20 cellular contexts compared by ENCODE assay signal in the genomic region with DNA sequence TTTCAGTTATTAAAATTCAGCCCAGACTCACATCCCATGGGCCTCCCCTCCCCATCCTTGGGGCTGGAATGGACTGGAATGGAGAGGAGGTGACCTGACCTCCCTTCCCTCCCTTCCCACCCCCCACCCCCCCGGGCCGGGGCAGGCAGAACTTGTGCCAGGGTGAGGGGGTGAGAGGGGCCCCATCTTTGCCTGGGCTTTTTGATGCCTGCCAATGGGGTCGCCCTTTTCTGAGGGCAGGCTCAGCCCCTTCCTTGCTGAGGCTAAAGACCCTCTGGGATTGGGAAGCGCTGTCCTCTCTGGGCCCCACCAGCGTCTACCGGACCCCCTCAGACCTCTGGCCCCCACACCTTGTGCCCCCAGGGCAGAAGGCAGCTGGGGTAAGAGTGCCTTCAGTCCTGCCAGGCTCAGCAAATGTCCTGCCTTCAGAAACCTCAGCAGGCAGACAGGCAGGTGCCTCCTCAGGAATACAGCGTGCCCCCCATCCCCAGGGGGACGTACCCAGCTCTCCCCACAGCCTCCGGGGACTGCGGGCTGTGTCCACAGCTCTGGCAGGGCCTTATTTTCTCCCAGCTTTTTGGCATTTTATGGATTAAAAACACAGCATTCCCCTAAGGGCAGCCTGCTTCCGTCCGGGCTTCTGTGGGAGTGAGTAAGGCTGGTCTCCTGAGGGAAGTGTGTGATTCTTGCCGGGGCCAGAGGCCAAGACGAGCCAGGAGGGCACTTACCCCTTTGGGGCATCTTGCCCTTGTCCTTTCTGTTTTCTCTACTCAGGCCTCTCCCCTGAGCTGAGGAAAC. TPM values are rescaled to one million over a fixed set of nuclear protein-coding genes. Genes with fewer than 3 reads are reported as not detected.
A peak's percentile ranks its signal among the peaks of the same experiment; 100 is the strongest.
DNase-seq lines count a peak whose midpoint lies in the region; ATAC-seq, FAIRE-seq and TF ChIP-seq lines count a peak whose summit lies in the region.
"Had no signal": no experiment of that assay in that cellular context is flagged by ENCODE, and none has a peak within 500 bp of the region (broad histone marks: within the 10 kb centered on the region; RNA-seq: fewer than 3 reads in every experiment).

No MANE protein-coding gene starts in this region.

- FAIRE-seq in kidney (lab: Jason Lieb, UNC), result no peak
- FAIRE-seq: GM19239, K562 had no signal

- H3K4me1 ChIP-seq in kidney (ENCODE audit: control insufficient read depth in 1 of 2, insufficient read depth in 1 of 2, low read depth in 1 of 2, low read length in 2 of 2) (peaks cover 0 to 6% of the 10 kb centered on the region in 2 donors), Karpas-422 (ENCODE audit: low read length) (peaks cover 12% of the 10 kb centered on the region)
- H3K4me1 ChIP-seq: SJCRH30 had no signal

- intact Hi-C loops in kidney (cut with DNase I), result no loop called here

- no peak for ATAC-seq in GM19324 (IDR thresholded peaks at IDR 0.05; ENCODE audit: low FRiP score, unreplicated experiment)

- no peaks in the 10 kb centered on the region for H3K36me3 ChIP-seq in kidney (ENCODE audit: control insufficient read depth in 1 of 2, insufficient read depth in 2 of 2, low read length in 2 of 2)
- no peaks in the 10 kb centered on the region for H3K36me3 ChIP-seq in Karpas-422 (ENCODE audit: insufficient read depth, low read length)
- H3K36me3 ChIP-seq: SJCRH30 had no signal

- no peaks in the 10 kb centered on the region for H4K20me1 ChIP-seq in Karpas-422 (ENCODE audit: insufficient read depth, low read depth, low read length)

- H3K27ac ChIP-seq in kidney (ENCODE audit: low read depth in 2 of 2, low read length in 2 of 2) (peak overlapping the region; percentile 76 to 86), Karpas-422 (ENCODE audit: low read length) (no peak overlapping the region)
- H3K27ac ChIP-seq: 22Rv1, SJCRH30 had no signal

- H3K9ac ChIP-seq in kidney (ENCODE audit: low read length in 2 of 2), result peak overlapping the region in 1 of 2 donors; percentile 12
- no peak overlapping the region for H3K9ac ChIP-seq in Karpas-422 (ENCODE audit: low read length)

- H2AFZ ChIP-seq in Karpas-422 (ENCODE audit: low read length), result no peak overlapping the region

- DNase-seq in activated CD4-positive, CD25-positive, alpha-beta regulatory T cell treated with anti-CD3 and anti-CD28 coated beads, Interleukin-2, amount 50 U/mL, for 72 hours, result peak; percentile 7
- DNase-seq in activated CD4-positive, CD25-positive, alpha-beta regulatory T cell (lab: John Stamatoyannopoulos, UW), result no peak
- DNase-seq in RPMI7951 (ENCODE audit: low read depth) (peak; percentile 2), kidney (peak; percentile 66), NCI-H774 (lab: John Stamatoyannopoulos, UW) (no peak), Karpas-422 (no peak), retina (no peak)
- DNase-seq: AML-193; Calu3; CD4-positive, CD25-positive, alpha-beta regulatory T cell; GF-D8; GOT3; NCI-H187; NCI-H2227 treated with DMSO at 0.1 percent for 48 hours; NCI-H510A treated with DMSO at 0.1 percent for 48 hours; SJCRH30 had no signal

- no peak overlapping the region for H3K4me3 ChIP-seq in kidney (ENCODE audit: low read length in 2 of 2)
- H3K4me3 ChIP-seq in Karpas-422 (ENCODE audit: low read length), result no peak overlapping the region
- H3K4me3 ChIP-seq: K562, SJCRH30 had no signal

- H3K4me2 ChIP-seq in Karpas-422 (ENCODE audit: low read depth, low read length, poor library complexity, severe bottlenecking), result no peak overlapping the region

- no peaks in the 10 kb centered on the region for H3K9me3 ChIP-seq in kidney (ENCODE audit: control insufficient read depth in 1 of 2, low read length in 2 of 2)
- no peaks in the 10 kb centered on the region for H3K9me3 ChIP-seq in Karpas-422 (ENCODE audit: low read length)
- H3K9me3 ChIP-seq: SJCRH30 had no signal

- no peaks in the 10 kb centered on the region for H3K79me2 ChIP-seq in Karpas-422 (ENCODE audit: low read length)

- H3K9me2 ChIP-seq in Karpas-422 (replicated peaks; ENCODE audit: insufficient read depth, low read length), result no peaks in the 10 kb centered on the region

- H3K27me3 ChIP-seq in Karpas-422 (ENCODE audit: low read length), result no peaks in the 10 kb centered on the region
- H3K27me3 ChIP-seq: SJCRH30 had no signal

- no peak for TF ChIP-seq CTCF in kidney (IDR thresholded peaks at IDR 0.05; ENCODE audit: borderline replicate concordance, extremely low read depth, insufficient read depth)

RNA-seq across cellular contexts. Expression of a gene that starts 12.6 kb away (rescaled TPM):
- 27.2 and 28.1 TPM in 2 replicates for total RNA-seq in RPMI7951 (2014; rRNA removed; shearing (Covaris generic))
- total RNA-seq in kidney, result 14.6 TPM
- polyA plus RNA-seq in kidney (ENCODE audit: insufficient read depth, low read depth, low replicate concordance), result 35.4 TPM
- total RNA-seq in Karpas-422 (2014; rRNA removed; shearing (Covaris generic); ENCODE audit: low replicate concordance), result 29.1 and 55.4 TPM in 2 replicates

RNA-seq across cellular contexts. Expression of a gene that starts 35.5 kb away (rescaled TPM):
- total RNA-seq in RPMI7951 (2014; rRNA removed; shearing (Covaris generic)), result 0.20 TPM in 1 of 2 replicates, not detected in the other
- total RNA-seq in kidney, result 4.7 TPM
- 81.4 TPM for polyA plus RNA-seq in kidney (ENCODE audit: insufficient read depth, low read depth, low replicate concordance)
- not detected in 2 replicates for total RNA-seq in Karpas-422 (2014; rRNA removed; shearing (Covaris generic); ENCODE audit: low replicate concordance)
- total RNA-seq: CD4-positive, CD25-positive, alpha-beta regulatory T cell had no signal
- polyA plus RNA-seq: CD4-positive, CD25-positive, alpha-beta regulatory T cell had no signal

Comparison
In these comparisons a context has a peak if more than half of its experiments do, and no peak if none do; other contexts are left out.
1. DNase-seq: peak in activated CD4-positive, CD25-positive, alpha-beta regulatory T cell treated with anti-CD3 and anti-CD28 coated beads, Interleukin-2, amount 50 U/mL, for 72 hours (single experiment), RPMI7951 (single experiment) and kidney (single experiment); none in activated CD4-positive, CD25-positive, alpha-beta regulatory T cell (0 of 4), NCI-H774 (single experiment), Karpas-422 (single experiment) and retina (single experiment).